In the genomic region with DNA sequence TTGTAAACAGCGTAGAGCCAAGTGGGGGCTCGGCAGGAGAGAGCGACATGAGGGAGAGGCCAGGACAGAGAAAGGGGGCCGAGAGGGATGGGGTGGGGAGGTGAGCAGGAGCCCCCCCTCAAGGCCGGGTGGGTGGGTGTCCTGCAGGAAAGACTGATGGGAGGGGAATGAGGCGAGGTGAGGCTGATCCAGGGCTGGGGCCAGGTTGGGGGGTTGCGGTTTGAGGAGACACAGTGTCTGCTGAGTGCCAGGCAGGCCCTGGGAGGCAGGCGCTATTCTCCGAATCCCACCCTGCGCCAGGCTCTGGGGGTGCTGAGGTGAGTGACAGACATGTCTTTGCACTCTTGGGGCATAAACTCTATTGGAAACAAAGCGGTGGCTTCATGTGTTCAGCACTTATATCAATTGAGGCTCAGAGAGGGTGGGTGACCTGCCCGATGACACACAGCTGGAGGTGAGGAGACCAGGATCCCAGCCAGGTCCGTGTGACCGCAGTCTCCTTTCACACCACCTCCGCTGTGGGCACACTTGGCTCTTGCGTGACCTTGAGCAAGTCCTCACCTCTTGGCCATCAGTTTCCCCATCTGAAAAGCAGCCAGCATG, we compare ENCODE assay signal across 1 cellular context.
TF ChIP-seq lines count a peak whose summit lies in the region.

No MANE protein-coding gene starts in this region.

TF ChIP-seq in SK-N-SH, 30 proteins besides CTCF, POLR2A, EP300 and RAD21 (continued from another document):
- TF ChIP-seq, protein P1, sequence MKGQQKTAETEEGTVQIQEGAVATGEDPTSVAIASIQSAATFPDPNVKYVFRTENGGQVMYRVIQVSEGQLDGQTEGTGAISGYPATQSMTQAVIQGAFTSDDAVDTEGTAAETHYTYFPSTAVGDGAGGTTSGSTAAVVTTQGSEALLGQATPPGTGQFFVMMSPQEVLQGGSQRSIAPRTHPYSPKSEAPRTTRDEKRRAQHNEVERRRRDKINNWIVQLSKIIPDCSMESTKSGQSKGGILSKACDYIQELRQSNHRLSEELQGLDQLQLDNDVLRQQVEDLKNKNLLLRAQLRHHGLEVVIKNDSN (IDR thresholded peaks at IDR 0.05; ENCODE audit: borderline replicate concordance, low read depth): no peak
- TF ChIP-seq EZH2phosphoT487 (IDR thresholded peaks at IDR 0.05; ENCODE audit: borderline replicate concordance, low read depth) (no peak), FOSL2 (IDR thresholded peaks at IDR 0.05; ENCODE audit: borderline replicate concordance, low read depth) (no peak), YY1 (IDR thresholded peaks at IDR 0.05; ENCODE audit: low read depth) (no peak), RXRA (IDR thresholded peaks at IDR 0.05; ENCODE audit: borderline replicate concordance, low read depth) (no peak)
- TF ChIP-seq, protein P2, sequence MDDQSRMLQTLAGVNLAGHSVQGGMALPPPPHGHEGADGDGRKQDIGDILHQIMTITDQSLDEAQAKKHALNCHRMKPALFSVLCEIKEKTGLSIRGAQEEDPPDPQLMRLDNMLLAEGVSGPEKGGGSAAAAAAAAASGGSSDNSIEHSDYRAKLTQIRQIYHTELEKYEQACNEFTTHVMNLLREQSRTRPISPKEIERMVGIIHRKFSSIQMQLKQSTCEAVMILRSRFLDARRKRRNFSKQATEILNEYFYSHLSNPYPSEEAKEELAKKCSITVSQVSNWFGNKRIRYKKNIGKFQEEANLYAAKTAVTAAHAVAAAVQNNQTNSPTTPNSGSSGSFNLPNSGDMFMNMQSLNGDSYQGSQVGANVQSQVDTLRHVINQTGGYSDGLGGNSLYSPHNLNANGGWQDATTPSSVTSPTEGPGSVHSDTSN (IDR thresholded peaks at IDR 0.05): no peak
- TF ChIP-seq, protein P3, sequence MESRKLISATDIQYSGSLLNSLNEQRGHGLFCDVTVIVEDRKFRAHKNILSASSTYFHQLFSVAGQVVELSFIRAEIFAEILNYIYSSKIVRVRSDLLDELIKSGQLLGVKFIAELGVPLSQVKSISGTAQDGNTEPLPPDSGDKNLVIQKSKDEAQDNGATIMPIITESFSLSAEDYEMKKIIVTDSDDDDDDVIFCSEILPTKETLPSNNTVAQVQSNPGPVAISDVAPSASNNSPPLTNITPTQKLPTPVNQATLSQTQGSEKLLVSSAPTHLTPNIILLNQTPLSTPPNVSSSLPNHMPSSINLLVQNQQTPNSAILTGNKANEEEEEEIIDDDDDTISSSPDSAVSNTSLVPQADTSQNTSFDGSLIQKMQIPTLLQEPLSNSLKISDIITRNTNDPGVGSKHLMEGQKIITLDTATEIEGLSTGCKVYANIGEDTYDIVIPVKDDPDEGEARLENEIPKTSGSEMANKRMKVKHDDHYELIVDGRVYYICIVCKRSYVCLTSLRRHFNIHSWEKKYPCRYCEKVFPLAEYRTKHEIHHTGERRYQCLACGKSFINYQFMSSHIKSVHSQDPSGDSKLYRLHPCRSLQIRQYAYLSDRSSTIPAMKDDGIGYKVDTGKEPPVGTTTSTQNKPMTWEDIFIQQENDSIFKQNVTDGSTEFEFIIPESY (IDR thresholded peaks at IDR 0.05; ENCODE audit: borderline replicate concordance, low read depth): no peak
